Comparison of ENCODE assay signal across 11 cellular contexts in the genomic region with DNA sequence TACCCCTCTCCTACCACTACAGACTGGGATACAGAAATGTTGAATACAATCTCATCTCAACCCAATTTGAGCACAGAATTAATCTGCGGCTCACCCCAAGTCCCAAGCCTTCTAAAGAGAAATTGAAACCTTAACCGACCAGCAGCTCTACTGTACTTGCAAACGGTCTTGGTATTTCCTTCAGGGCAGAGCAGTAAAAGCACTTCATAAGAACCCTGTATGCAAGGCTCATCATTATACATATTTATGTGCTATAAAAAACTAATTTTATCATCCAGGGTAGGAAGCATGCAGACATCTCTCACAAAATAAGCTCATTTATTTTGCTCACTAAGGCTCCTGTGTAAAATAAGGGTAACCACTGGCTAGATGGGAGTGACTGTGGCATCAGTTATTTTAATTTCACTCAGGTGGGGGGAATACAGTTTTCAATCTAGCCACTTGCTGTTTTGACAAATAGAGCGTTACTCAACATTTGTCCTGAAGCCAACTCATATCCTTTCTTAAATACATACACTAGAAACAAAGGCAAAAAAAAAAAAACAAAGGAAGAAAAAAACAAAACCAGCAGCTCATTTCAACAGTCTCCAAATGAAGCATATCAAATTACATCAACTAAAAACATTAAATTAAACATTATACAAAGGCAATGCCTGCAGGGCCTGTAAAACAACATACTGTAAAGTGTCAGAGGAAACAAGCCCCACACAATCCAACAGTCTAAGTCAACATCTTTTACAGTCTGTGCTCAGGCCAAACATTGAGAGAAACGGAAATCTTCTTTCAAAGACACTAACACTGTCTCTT.
DNase-seq lines count a peak whose midpoint lies in the region; ATAC-seq and TF ChIP-seq lines count a peak whose summit lies in the region.
"Had no signal": no experiment of that assay in that cellular context is flagged by ENCODE, and none has a peak within 500 bp of the region (broad histone marks: within the 10 kb centered on the region; RNA-seq: fewer than 3 reads in every experiment).

No MANE protein-coding gene starts in this region.

- DNase-seq in COR-L47 (lab: John Stamatoyannopoulos, UW) (peak; percentile 81), NCI-H1105 (lab: John Stamatoyannopoulos, UW) (peak; percentile 57), adrenal gland (no peak), right lobe of liver (no peak), Kasumi-1 (lab: John Stamatoyannopoulos, UW) (no peak), left ventricle myocardium superior (no peak)
- DNase-seq: activated naive CD8-positive, alpha-beta T cell treated with anti-CD3 and anti-CD28 coated beads for 36 hours; midbrain; SHP77 had no signal

- no peak for TF ChIP-seq CTCF in adrenal gland (IDR thresholded peaks at IDR 0.05)
- TF ChIP-seq CTCF in right lobe of liver (IDR thresholded peaks at IDR 0.05), result no peak

- peak overlapping the region in 3 of 5 donors; percentile 19 to 73 (median 57) for H3K27ac ChIP-seq in adrenal gland
- H3K27ac ChIP-seq in right lobe of liver, result peak overlapping the region in 2 of 3 donors; percentile 22 to 86

- H3K27me3 ChIP-seq in adrenal gland (no peaks in the 10 kb centered on the region), right lobe of liver (no peaks in the 10 kb centered on the region)

- TF ChIP-seq POLR2A in adrenal gland (IDR thresholded peaks at IDR 0.05) (no peak), right lobe of liver (IDR thresholded peaks at IDR 0.05) (no peak)

- ATAC-seq in right lobe of liver (no peak), GM19463 (IDR thresholded peaks at IDR 0.05; ENCODE audit: unreplicated experiment) (no peak), left ventricle myocardium superior (no peak), GM21825 (IDR thresholded peaks at IDR 0.05; ENCODE audit: unreplicated experiment) (no peak)

- H3K4me1 ChIP-seq in adrenal gland (replicated peaks in 1 of 2), result peaks cover 30 to 47% of the 10 kb centered on the region in 2 donors
- H3K4me1 ChIP-seq in right lobe of liver, result peaks cover 0 to 50% (median 32%) of the 10 kb centered on the region in 4 donors

- intact Hi-C loops in adrenal gland (cut with DNase I), result no loop called here
- intact Hi-C loops in right lobe of liver (cut with DNase I), result no loop called here
- intact Hi-C loops in left ventricle myocardium superior (cut with micrococcal nuclease), result no loop called here

- H3K36me3 ChIP-seq in adrenal gland (replicated peaks in 1 of 2), result no peaks in the 10 kb centered on the region
- no peaks in the 10 kb centered on the region for H3K36me3 ChIP-seq in right lobe of liver

- 48 to 54% (median 51%) methylated on average over 5 of the region's 5 CpGs for WGBS in adrenal gland, 4 donors
- WGBS in right lobe of liver (ENCODE audit: insufficient coverage, low coverage, low lambda C conversion rate, missing lambda C conversion rate), result 38% methylated on average over 5 of the region's 5 CpGs

- peak overlapping the region in 1 of 4 donors; percentile 2 for H3K4me3 ChIP-seq in adrenal gland
- H3K4me3 ChIP-seq in right lobe of liver, result no peak overlapping the region

- H3K9me3 ChIP-seq in adrenal gland (replicated peaks in 1 of 3) (no peaks in the 10 kb centered on the region), right lobe of liver (no peaks in the 10 kb centered on the region)

Comparison
In these comparisons a context has a peak if more than half of its experiments do, and no peak if none do; other contexts are left out.
1. DNase-seq: peak in COR-L47 (single experiment) and NCI-H1105 (single experiment); none in adrenal gland (0 of 7), right lobe of liver (0 of 3), Kasumi-1 (0 of 2) and left ventricle myocardium superior (single experiment).